8 cellular contexts compared by ENCODE assay signal in the genomic region with DNA sequence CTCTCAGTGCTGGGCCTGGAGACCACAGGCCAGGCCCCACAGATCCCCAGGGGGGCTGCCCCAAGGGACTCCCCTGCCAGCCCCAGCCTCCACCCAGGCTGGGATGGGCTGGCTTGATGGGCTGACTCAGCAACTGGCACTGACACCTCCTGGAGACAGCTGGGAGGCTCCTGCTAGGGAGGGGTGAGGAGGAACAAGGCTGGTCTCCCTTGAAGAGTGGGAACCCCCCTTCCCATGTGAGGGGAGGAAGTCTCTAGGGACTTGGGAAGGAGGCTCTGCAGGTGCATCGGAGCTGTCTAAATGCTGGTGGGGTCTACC. TPM values are rescaled to one million over a fixed set of nuclear protein-coding genes. Genes with fewer than 3 reads are reported as not detected.
DNase-seq lines count a peak whose midpoint lies in the region; ATAC-seq lines count a peak whose summit lies in the region.

No MANE protein-coding gene starts in this region.

- H3K4me3 ChIP-seq in CD4-positive, CD25-positive, alpha-beta regulatory T cell (ENCODE audit: low read depth, low read length): peak overlapping the region; percentile 59

- H3K36me3 ChIP-seq in CD4-positive, CD25-positive, alpha-beta regulatory T cell (ENCODE audit: control insufficient read depth, insufficient read depth, low read length): peaks cover 20% of the 10 kb centered on the region

- no peaks in the 10 kb centered on the region for H3K9me3 Mint-ChIP-seq in CD4-positive, CD25-positive, alpha-beta regulatory T cell
- H3K9me3 Mint-ChIP-seq in activated naive CD8-positive, alpha-beta T cell treated with anti-CD3 and anti-CD28 coated beads, Interleukin-2, amount 10 ng/mL, durations not matched to agents 7 days and 5 days: no peaks in the 10 kb centered on the region

- no peaks in the 10 kb centered on the region for H3K27me3 Mint-ChIP-seq in CD4-positive, CD25-positive, alpha-beta regulatory T cell
- H3K27me3 Mint-ChIP-seq in activated naive CD8-positive, alpha-beta T cell treated with anti-CD3 and anti-CD28 coated beads, Interleukin-2, amount 10 ng/mL, durations not matched to agents 7 days and 5 days: no peaks in the 10 kb centered on the region

- POLR2A ChIA-PET in activated naive CD8-positive, alpha-beta T cell treated with anti-CD3 and anti-CD28 coated beads, Interleukin-2, amount 10 ng/mL, durations not matched to agents 7 days and 5 days (lab: Charles Lee): interaction anchor here (0.8 to 4.4 kb wide), 14 partner anchors 9 to 114 kb away, joined by 3 to 70 read pairs (median 9); partner anchors contain the start of genes FDXR, NAT9 and RAB37

- peak overlapping the region; percentile 82 to 88 (median 86) for H3K4me3 Mint-ChIP-seq in CD4-positive, CD25-positive, alpha-beta regulatory T cell
- H3K4me3 Mint-ChIP-seq in activated naive CD8-positive, alpha-beta T cell treated with anti-CD3 and anti-CD28 coated beads, Interleukin-2, amount 10 ng/mL, durations not matched to agents 7 days and 5 days: peak overlapping the region; percentile 64

- peak overlapping the region; percentile 68 for H3K27ac ChIP-seq in CD4-positive, CD25-positive, alpha-beta regulatory T cell (ENCODE audit: insufficient read depth, low read length, poor library complexity, severe bottlenecking)

- H3K4me1 Mint-ChIP-seq in CD4-positive, CD25-positive, alpha-beta regulatory T cell: peaks cover 4 to 88% (median 32%) of the 10 kb centered on the region in 4 donors
- H3K4me1 Mint-ChIP-seq in activated naive CD8-positive, alpha-beta T cell treated with anti-CD3 and anti-CD28 coated beads, Interleukin-2, amount 10 ng/mL, durations not matched to agents 7 days and 5 days: peaks cover 47% of the 10 kb centered on the region

- DNase-seq in CD4-positive, CD25-positive, alpha-beta regulatory T cell: no peak
- DNase-seq in HPDE6-E6E7 (ENCODE audit: extremely low spot score) (peak; percentile 88), mucosa of gallbladder (ENCODE audit: low spot score) (peak; percentile 58), ureter (ENCODE audit: low spot score) (no peak), Ammon's horn (ENCODE audit: low spot score) (no peak)
- DNase-seq in activated naive CD8-positive, alpha-beta T cell treated with anti-CD3 and anti-CD28 coated beads, Interleukin-2, amount 10 ng/mL, durations not matched to agents 7 days and 5 days: peak; percentile 48

- H3K36me3 Mint-ChIP-seq in CD4-positive, CD25-positive, alpha-beta regulatory T cell: peaks cover 7% of the 10 kb centered on the region
- peaks cover 9% of the 10 kb centered on the region for H3K36me3 Mint-ChIP-seq in activated naive CD8-positive, alpha-beta T cell treated with anti-CD3 and anti-CD28 coated beads, Interleukin-2, amount 10 ng/mL, durations not matched to agents 7 days and 5 days

- ATAC-seq in CD4-positive, CD25-positive, alpha-beta regulatory T cell (ENCODE audit: low read depth in 2 of 2): peak in 1 of 2 donors; percentile 7
- peak; percentile 29 for ATAC-seq in activated naive CD8-positive, alpha-beta T cell treated with anti-CD3 and anti-CD28 coated beads, Interleukin-2, amount 10 ng/mL, durations not matched to agents 7 days and 5 days (ENCODE audit: low read depth)
- ATAC-seq in GM18520 (IDR thresholded peaks at IDR 0.05; ENCODE audit: unreplicated experiment) (no peak), HG03457 (IDR thresholded peaks at IDR 0.05; ENCODE audit: unreplicated experiment) (no peak)

- no peaks in the 10 kb centered on the region for H3K9me3 ChIP-seq in CD4-positive, CD25-positive, alpha-beta regulatory T cell (ENCODE audit: control insufficient read depth in 2 of 2, low read length in 2 of 2)

- H3K27me3 ChIP-seq in CD4-positive, CD25-positive, alpha-beta regulatory T cell (ENCODE audit: control insufficient read depth, insufficient read depth, low read length): no peaks in the 10 kb centered on the region

- H3K27ac Mint-ChIP-seq in CD4-positive, CD25-positive, alpha-beta regulatory T cell: peak overlapping the region; percentile 56 to 88 (median 88)
- peak overlapping the region; percentile 84 for H3K27ac Mint-ChIP-seq in activated naive CD8-positive, alpha-beta T cell treated with anti-CD3 and anti-CD28 coated beads, Interleukin-2, amount 10 ng/mL, durations not matched to agents 7 days and 5 days

- H3K4me1 ChIP-seq in CD4-positive, CD25-positive, alpha-beta regulatory T cell (ENCODE audit: control insufficient read depth, insufficient read depth, low read length, poor library complexity, severe bottlenecking): peaks cover 90% of the 10 kb centered on the region

RNA-seq across cellular contexts. Expression of gene NHERF1, which starts 10.4 kb away (rescaled TPM):
- total RNA-seq in CD4-positive, CD25-positive, alpha-beta regulatory T cell: 177 TPM
- polyA plus RNA-seq in CD4-positive, CD25-positive, alpha-beta regulatory T cell: 100 to 1,000 TPM; 373 to 453 (median 405) TPM
- 100 to 1,000 TPM; 241 to 244 TPM for total RNA-seq in activated naive CD8-positive, alpha-beta T cell treated with anti-CD3 and anti-CD28 coated beads, Interleukin-2, amount 10 ng/mL, durations not matched to agents 7 days and 5 days
- 568 TPM for total RNA-seq in mucosa of gallbladder
- 20.6 TPM for total RNA-seq in ureter

RNA-seq across cellular contexts. Expression of gene NAT9, which starts 17.3 kb away (rescaled TPM):
- 35.4 TPM for total RNA-seq in CD4-positive, CD25-positive, alpha-beta regulatory T cell
- polyA plus RNA-seq in CD4-positive, CD25-positive, alpha-beta regulatory T cell: 10 to 100 TPM; 16.2 to 22.0 (median 17.7) TPM
- total RNA-seq in activated naive CD8-positive, alpha-beta T cell treated with anti-CD3 and anti-CD28 coated beads, Interleukin-2, amount 10 ng/mL, durations not matched to agents 7 days and 5 days: 10 to 100 TPM; 37.6 to 42.1 TPM
- total RNA-seq in mucosa of gallbladder (43.7 TPM), ureter (65.1 TPM)

RNA-seq across cellular contexts. Expression of gene RAB37, which starts 21.7 kb away (rescaled TPM):
- 85.5 TPM for total RNA-seq in CD4-positive, CD25-positive, alpha-beta regulatory T cell
- polyA plus RNA-seq in CD4-positive, CD25-positive, alpha-beta regulatory T cell: 100 to 1,000 TPM in 2 of 4 donors, 10 to 100 TPM in 2; 75.6 to 159 (median 104) TPM
- total RNA-seq in activated naive CD8-positive, alpha-beta T cell treated with anti-CD3 and anti-CD28 coated beads, Interleukin-2, amount 10 ng/mL, durations not matched to agents 7 days and 5 days: 10 to 100 TPM; 24.7 to 27.5 TPM
- total RNA-seq in mucosa of gallbladder: 5.1 TPM
- total RNA-seq in ureter: 2.3 TPM

RNA-seq across cellular contexts. Expression of gene CD300LF, which starts 46.1 kb away (rescaled TPM):
- total RNA-seq in CD4-positive, CD25-positive, alpha-beta regulatory T cell: 0.52 TPM
- under 1 TPM in 2 of 4 donors, not detected in 2; 0.19 to 0.21 TPM for polyA plus RNA-seq in CD4-positive, CD25-positive, alpha-beta regulatory T cell
- total RNA-seq in activated naive CD8-positive, alpha-beta T cell treated with anti-CD3 and anti-CD28 coated beads, Interleukin-2, amount 10 ng/mL, durations not matched to agents 7 days and 5 days: under 1 TPM in 1 of 2 experiments, not detected in 1; 0.25 TPM
- total RNA-seq in mucosa of gallbladder (1.8 TPM), ureter (2.5 TPM)

Comparison
In these comparisons a context has a peak if more than half of its experiments do, and no peak if none do; other contexts are left out.
1. DNase-seq: peak in HPDE6-E6E7 (single experiment), activated naive CD8-positive, alpha-beta T cell treated with anti-CD3 and anti-CD28 coated beads, Interleukin-2, amount 10 ng/mL, durations not matched to agents 7 days and 5 days (single experiment) and mucosa of gallbladder (single experiment); none in CD4-positive, CD25-positive, alpha-beta regulatory T cell (0 of 3), ureter (single experiment) and Ammon's horn (single experiment).